26 cellular contexts compared by ENCODE assay signal in the genomic region with DNA sequence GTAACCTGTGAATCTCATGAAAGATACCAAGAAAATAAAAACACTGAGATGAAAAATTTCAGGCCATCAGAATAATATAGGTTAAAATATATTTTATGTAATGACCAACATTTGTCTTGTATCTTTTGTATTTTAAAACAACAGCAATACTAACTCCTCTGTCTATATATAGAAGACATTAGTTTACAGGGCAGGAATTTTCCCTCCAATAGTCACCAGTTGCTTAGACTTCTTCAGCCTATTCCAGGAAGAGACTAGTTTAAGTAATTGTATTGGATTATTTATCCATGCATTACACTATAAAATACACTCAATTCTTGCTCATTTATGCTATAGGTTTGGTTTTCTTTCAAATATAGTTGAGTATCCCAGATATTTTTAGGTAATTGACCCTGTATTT.
"Had no signal": no experiment of that assay in that cellular context is flagged by ENCODE, and none has a peak within 500 bp of the region (broad histone marks: within the 10 kb centered on the region; RNA-seq: fewer than 3 reads in every experiment).

No MANE protein-coding gene starts in this region.

- H3K9me3 ChIP-seq: stomach, suprapubic skin, testis, thoracic aorta, thyroid gland, tibial artery, tibial nerve, transverse colon, upper lobe of left lung, upper lobe of right lung, uterus, vagina had no signal

- H3K36me3 ChIP-seq: stomach, suprapubic skin, thoracic aorta, thyroid gland, tibial artery, tibial nerve, transverse colon, upper lobe of left lung, upper lobe of right lung, uterus, vagina had no signal

- H3K4me3 ChIP-seq: stomach, suprapubic skin, testis, thoracic aorta, thyroid gland, tibial artery, tibial nerve, transverse colon, upper lobe of left lung, upper lobe of right lung, uterus, vagina had no signal

- DNase-seq: stimulated activated CD4-positive, alpha-beta T cell treated with anti-CD3 and anti-CD28 coated beads, Interleukin-2, amount 100 ng/mL, for 48 hours; stimulated activated CD4-positive, alpha-beta T cell treated with anti-CD3 and anti-CD28 coated beads, Interleukin-4, amount 100 ng/mL, for 1 hour; stimulated activated CD4-positive, alpha-beta T cell treated with anti-CD3 and anti-CD28 coated beads, Interleukin-4, amount 100 ng/mL, for 24 hours; stimulated activated CD4-positive, alpha-beta T cell treated with anti-CD3 and anti-CD28 coated beads, Interleukin-4, amount 100 ng/mL, for 4 hours; stimulated activated CD8-positive, alpha-beta memory T cell treated with anti-CD3 and anti-CD28 coated beads, Interleukin-4, amount 100 ng/mL, for 48 hours; stimulated activated naive B cell treated with anti-CD40 and anti-IgM and Interleukin-4, amounts not matched to agents 10 μg/mL and 1 μg/mL and 100 μg/mL, for 72 hours; stimulated activated naive CD4-positive, alpha-beta T cell; stimulated activated naive CD4-positive, alpha-beta T cell treated with Interleukin-2 at 50 U/mL for 16 hours; stimulated activated naive CD8-positive, alpha-beta T cell treated with anti-CD3 and anti-CD28 coated beads, Interleukin-15, amount 100 ng/mL, for 72 hours; stimulated activated naive CD8-positive, alpha-beta T cell treated with anti-CD3 and anti-CD28 coated beads, Interleukin-15, Interleukin-2, amounts not matched to agents 100 U/mL and 50 U/mL, for 24 hours; stomach; substantia nigra; testis; thyroid gland; tibial artery; transverse colon; trophoblast cell; upper lobe of left lung; upper lobe of right lung; uterus had no signal

- ATAC-seq: stimulated activated effector memory CD8-positive, alpha-beta T cell treated with anti-CD3 and anti-CD28 coated beads, Interleukin-12 subunit alpha, Interleukin-12 subunit beta, amount 100 ng/mL, for 72 hours; stimulated activated memory B cell treated with anti-CD40 and anti-IgM and Interleukin-4, amounts not matched to agents 10 μg/mL and 1 μg/mL and 100 μg/mL, for 72 hours; stimulated activated naive B cell treated with anti-CD40 and anti-IgM and Interleukin-4, amounts not matched to agents 10 μg/mL and 1 μg/mL and 100 μg/mL, for 72 hours; stimulated activated naive CD8-positive, alpha-beta T cell treated with anti-CD3 and anti-CD28 coated beads, Interleukin-15, amount 100 ng/mL, for 72 hours; stimulated activated naive CD8-positive, alpha-beta T cell treated with anti-CD3 and anti-CD28 coated beads, Interleukin-15, Interleukin-2, amounts not matched to agents 100 U/mL and 50 U/mL, for 24 hours; upper lobe of right lung had no signal

- H3K27me3 ChIP-seq: stomach, suprapubic skin, testis, thyroid gland, tibial artery, tibial nerve, transverse colon, upper lobe of left lung, upper lobe of right lung, uterus, vagina had no signal

- H3K27ac ChIP-seq: stomach, suprapubic skin, testis, thoracic aorta, thyroid gland, tibial artery, tibial nerve, transverse colon, upper lobe of left lung, upper lobe of right lung, uterus, vagina had no signal

- H3K4me1 ChIP-seq: stomach, suprapubic skin, testis, thyroid gland, tibial artery, tibial nerve, transverse colon, upper lobe of left lung, upper lobe of right lung, uterus, vagina had no signal
